9 cellular contexts compared by ENCODE assay signal in the genomic region with DNA sequence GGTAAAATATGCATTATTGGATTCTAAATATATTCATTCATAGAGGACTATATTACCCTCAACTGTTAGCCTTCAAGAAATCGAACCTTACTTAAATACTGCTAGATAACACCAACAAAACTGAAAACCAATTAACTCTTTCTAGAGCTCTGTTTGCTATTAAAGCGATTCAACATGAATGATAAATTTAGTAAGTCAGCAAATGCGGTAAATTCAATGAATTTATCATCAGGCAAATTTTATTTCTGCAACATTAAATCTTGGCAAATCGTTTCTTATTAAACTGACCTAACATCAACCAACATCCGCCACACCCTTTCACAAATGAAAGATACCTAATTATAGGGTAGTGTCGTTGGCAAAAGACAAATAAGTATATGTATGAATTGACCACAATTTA. TPM values are rescaled to one million over a fixed set of nuclear protein-coding genes. Genes with fewer than 3 reads are reported as not detected.
"Had no signal": no experiment of that assay in that cellular context is flagged by ENCODE, and none has a peak within 500 bp of the region (broad histone marks: within the 10 kb centered on the region; RNA-seq: fewer than 3 reads in every experiment).

No MANE protein-coding gene starts in this region.

- H3K9ac ChIP-seq: KMS-11 had no signal

- H3K4me2 ChIP-seq: GM23338, KMS-11 had no signal

- ATAC-seq: GM23338, HepG2 had no signal

- DNase-seq: H9, HCEC 1CT, Karpas-422, KBM-7 had no signal

- H3K27ac ChIP-seq: HL-60, KMS-11 had no signal

- H3K4me3 ChIP-seq: GM23338 had no signal

- H2AFZ ChIP-seq: GM23338 had no signal

RNA-seq across cellular contexts. Expression of a gene that starts 26.4 kb away (rescaled TPM):
- total RNA-seq: GM23338, H9, HepG2, HT1080 had no signal
- polyA plus RNA-seq: GM23338, HepG2 had no signal
